In genomic region chr11:81658722-81659121, GRCh38 we compare ENCODE assay signal across 8 cellular contexts.
DNase-seq lines count a peak whose midpoint lies in the region; ATAC-seq lines count a peak whose summit lies in the region.

No MANE protein-coding gene starts in this region.

- DNase-seq in stimulated activated CD4-positive, alpha-beta T cell treated with anti-CD3 and anti-CD28 coated beads, Interleukin-15, amount 100 ng/mL, for 24 hours: peak; percentile 4
- no peak for DNase-seq in stimulated activated CD4-positive, alpha-beta T cell treated with anti-CD3 and anti-CD28 coated beads, Interleukin-4, amount 100 ng/mL, for 24 hours
- peak; percentile 6 for DNase-seq in RPMI7951 (ENCODE audit: low read depth)
- no peak for DNase-seq in left lobe of liver (ENCODE audit: low spot score)
- DNase-seq in NCI-H510A treated with DMSO at 0.1 percent for 48 hours (lab: John Stamatoyannopoulos, UW): no peak
- DNase-seq in pons (ENCODE audit: low spot score): no peak

- peak; percentile 87 for ATAC-seq in HG02798 (IDR thresholded peaks at IDR 0.05; ENCODE audit: poor library complexity, unreplicated experiment)
- ATAC-seq in left lobe of liver: peak; percentile 91
- ATAC-seq in GM19324 (IDR thresholded peaks at IDR 0.05; ENCODE audit: low FRiP score, unreplicated experiment): no peak

Comparison
In these comparisons a context has a peak if more than half of its experiments do, and no peak if none do; other contexts are left out.
1. DNase-seq: peak in stimulated activated CD4-positive, alpha-beta T cell treated with anti-CD3 and anti-CD28 coated beads, Interleukin-15, amount 100 ng/mL, for 24 hours (single experiment) and RPMI7951 (single experiment); none in stimulated activated CD4-positive, alpha-beta T cell treated with anti-CD3 and anti-CD28 coated beads, Interleukin-4, amount 100 ng/mL, for 24 hours (single experiment), left lobe of liver (single experiment), NCI-H510A treated with DMSO at 0.1 percent for 48 hours (single experiment) and pons (single experiment).